8 cellular contexts compared by ENCODE assay signal in genomic region chr20:34877002-34877264, GRCh38. TPM values are rescaled to one million over a fixed set of nuclear protein-coding genes. Genes with fewer than 3 reads are reported as not detected.
A peak's percentile ranks its signal among the peaks of the same experiment; 100 is the strongest.
DNase-seq lines count a peak whose midpoint lies in the region; ATAC-seq and TF ChIP-seq lines count a peak whose summit lies in the region.

No MANE protein-coding gene starts in this region.

- no peaks in the 10 kb centered on the region for H3K9me3 ChIP-seq in right atrium auricular region
- no peaks in the 10 kb centered on the region for H3K9me3 ChIP-seq in breast epithelium
- no peaks in the 10 kb centered on the region for H3K9me3 ChIP-seq in mesodermal cell (ENCODE audit: control insufficient read depth, low read length)
- H3K9me3 ChIP-seq in vagina, result no peaks in the 10 kb centered on the region

- peaks cover 0 to 45% of the 10 kb centered on the region in 2 donors for H3K4me1 ChIP-seq in right atrium auricular region
- peaks cover 0 to 9% of the 10 kb centered on the region in 2 donors for H3K4me1 ChIP-seq in breast epithelium
- peaks cover 6% of the 10 kb centered on the region for H3K4me1 ChIP-seq in mesodermal cell (ENCODE audit: control insufficient read depth, insufficient read depth, low read length, poor library complexity, severe bottlenecking)
- H3K4me1 ChIP-seq in vagina, result peaks cover 59% of the 10 kb centered on the region

- H3K27me3 ChIP-seq in right atrium auricular region (no peaks in the 10 kb centered on the region), breast epithelium (no peaks in the 10 kb centered on the region), vagina (no peaks in the 10 kb centered on the region)

- 3 to 6% methylated on average over 10 to 11 of the region's 12 CpGs for WGBS in mesodermal cell (ENCODE audit: insufficient coverage in 2 of 2), 2 experiments

- TF ChIP-seq POLR2A in breast epithelium (IDR thresholded peaks at IDR 0.05) (no peak), vagina (IDR thresholded peaks at IDR 0.05) (no peak)

- H3K4me3 ChIP-seq in right atrium auricular region (peak overlapping the region; percentile 62 to 77), breast epithelium (peak overlapping the region; percentile 60 to 84 (median 74)), mesodermal cell (ENCODE audit: extremely low read depth, insufficient read depth, low read length, poor library complexity, severe bottlenecking) (peak overlapping the region; percentile 88), vagina (peak overlapping the region; percentile 91 to 96)

- DNase-seq in right atrium auricular region (ENCODE audit: low spot score) (no peak), cardiac septum (ENCODE audit: low spot score) (no peak), breast epithelium (ENCODE audit: low spot score in 2 of 2) (no peak), vagina (ENCODE audit: extremely low spot score in 2 of 2) (no peak)

- no peak for TF ChIP-seq CTCF in right atrium auricular region (IDR thresholded peaks at IDR 0.05)
- no peak for TF ChIP-seq CTCF in breast epithelium (IDR thresholded peaks at IDR 0.05)
- no peak for TF ChIP-seq CTCF in vagina (IDR thresholded peaks at IDR 0.05)

- intact Hi-C loops in cardiac septum (cut with DNase I), result no loop called here
- intact Hi-C loops in breast epithelium (cut with DNase I; ENCODE audit: low total_unique reads), result no loop called here
- intact Hi-C loops in vagina (cut with DNase I), result no loop called here

- H3K27ac ChIP-seq in right atrium auricular region (peak overlapping the region; percentile 77 to 85), breast epithelium (peak overlapping the region; percentile 79 to 81), mesodermal cell (ENCODE audit: low read depth, low read length, severe bottlenecking) (no peak overlapping the region), vagina (peak overlapping the region; percentile 96)

- H3K36me3 ChIP-seq in right atrium auricular region (no peaks in the 10 kb centered on the region), breast epithelium (no peaks in the 10 kb centered on the region), mesodermal cell (ENCODE audit: control insufficient read depth, insufficient read depth, low read length) (peaks cover 5% of the 10 kb centered on the region), vagina (no peaks in the 10 kb centered on the region)

- ATAC-seq in HG03439 (IDR thresholded peaks at IDR 0.05; ENCODE audit: unreplicated experiment) (no peak), GM21528 (IDR thresholded peaks at IDR 0.05; ENCODE audit: low FRiP score, unreplicated experiment) (no peak), GM19467 (IDR thresholded peaks at IDR 0.05; ENCODE audit: unreplicated experiment) (no peak)

RNA-seq across cellular contexts. Expression of gene ACSS2, which starts 0.5 kb away (rescaled TPM):
- total RNA-seq in right atrium auricular region (10 to 100 TPM; 64.6 to 89.4 TPM), cardiac septum (73.8 TPM), breast epithelium (100 to 1,000 TPM in 1 of 3 donors, 10 to 100 TPM in 2; 70.1 to 137 (median 71.1) TPM), vagina (56.2 TPM)
- 96.7 TPM for polyA plus RNA-seq in mesodermal cell (2013, experiment 1 of 2)
- 90.5 TPM for polyA plus RNA-seq in mesodermal cell (2013, experiment 2 of 2)

RNA-seq across cellular contexts. Expression of gene GGT7, which starts 4.3 kb away (rescaled TPM):
- 10 to 100 TPM in 1 of 2 donors, 1 to 10 TPM in 1; 7.3 to 10.3 TPM for total RNA-seq in right atrium auricular region
- total RNA-seq in cardiac septum, result 20.1 TPM
- total RNA-seq in breast epithelium, result 10 to 100 TPM; 13.1 to 21.8 (median 16.4) TPM
- polyA plus RNA-seq in mesodermal cell (2013, experiment 1 of 2), result 31.2 TPM
- 24.8 TPM for polyA plus RNA-seq in mesodermal cell (2013, experiment 2 of 2)
- 18.9 TPM for total RNA-seq in vagina

RNA-seq across cellular contexts. Expression of gene NCOA6, which starts 51.5 kb away (rescaled TPM):
- total RNA-seq in right atrium auricular region, result 10 to 100 TPM; 18.2 to 18.4 TPM
- total RNA-seq in cardiac septum, result 18.5 TPM
- 10 to 100 TPM; 20.0 to 20.6 (median 20.3) TPM for total RNA-seq in breast epithelium
- 22.4 TPM for polyA plus RNA-seq in mesodermal cell (2013, experiment 1 of 2)
- polyA plus RNA-seq in mesodermal cell (2013, experiment 2 of 2), result 23.7 TPM
- 19.2 TPM for total RNA-seq in vagina
